In genomic region chrX:74923942-74924448, GRCh38 we compare ENCODE assay signal across 8 cellular contexts. TPM values are rescaled to one million over a fixed set of nuclear protein-coding genes. Genes with fewer than 3 reads are reported as not detected.
DNase-seq lines count a peak whose midpoint lies in the region; ATAC-seq and TF ChIP-seq lines count a peak whose summit lies in the region.

No MANE protein-coding gene starts in this region.

- peak; percentile 20 for ATAC-seq in HG03159 (IDR thresholded peaks at IDR 0.05; ENCODE audit: unreplicated experiment)
- ATAC-seq in activated T-cell treated with anti-CD3 and anti-CD28 coated beads, Interleukin-2, amount 50 U/mL, for 72 hours (replicated peaks in 1 of 2) = peak; percentile 12 to 32
- ATAC-seq in stimulated activated effector memory CD8-positive, alpha-beta T cell treated with anti-CD3 and anti-CD28 coated beads, Interleukin-12 subunit alpha, Interleukin-12 subunit beta, amount 100 ng/mL, for 72 hours = no peak
- ATAC-seq in omental fat pad (ENCODE audit: low FRiP score) = no peak

- DNase-seq in NCI-H2081 (lab: John Stamatoyannopoulos, UW) (peak; percentile 20 to 32), NCI-H2081 treated with DMSO at 0.1 percent for 48 hours (lab: John Stamatoyannopoulos, UW) (no peak), omental fat pad (ENCODE audit: low spot score) (no peak), D341Med (ENCODE audit: low spot score) (no peak)
- DNase-seq in activated T-cell treated with anti-CD3 and anti-CD28 coated beads, Interleukin-2, amount 50 U/mL, for 72 hours = peak; percentile 15
- DNase-seq in stimulated activated effector memory CD8-positive, alpha-beta T cell treated with anti-CD3 and anti-CD28 coated beads, Interleukin-12 subunit alpha, Interleukin-12 subunit beta, amount 100 ng/mL, for 72 hours (ENCODE audit: low spot score in 2 of 2) = peak in 1 of 2 donors; percentile 39

- no peak for TF ChIP-seq CTCF in omental fat pad (IDR thresholded peaks at IDR 0.05)

- H3K4me1 Mint-ChIP-seq in activated T-cell treated with anti-CD3 and anti-CD28 coated beads, Interleukin-2, amount 50 U/mL, for 72 hours (ENCODE audit: low read depth) = peaks cover 5% of the 10 kb centered on the region
- H3K4me1 Mint-ChIP-seq in stimulated activated effector memory CD8-positive, alpha-beta T cell treated with anti-CD3 and anti-CD28 coated beads, Interleukin-12 subunit alpha, Interleukin-12 subunit beta, amount 100 ng/mL, for 72 hours = peaks cover 6% of the 10 kb centered on the region

- H3K4me3 ChIP-seq in iPS-20b (ENCODE audit: low read length) = peak overlapping the region; percentile 66; the same call in 1 of the 2 replicates

- H3K27ac ChIP-seq in iPS-20b (ENCODE audit: low read length) = no peak overlapping the region

- H3K36me3 Mint-ChIP-seq in activated T-cell treated with anti-CD3 and anti-CD28 coated beads, Interleukin-2, amount 50 U/mL, for 72 hours (ENCODE audit: insufficient read depth in 2 of 2) = peaks cover 0 to 2% of the 10 kb centered on the region in 2 donors
- H3K36me3 Mint-ChIP-seq in stimulated activated effector memory CD8-positive, alpha-beta T cell treated with anti-CD3 and anti-CD28 coated beads, Interleukin-12 subunit alpha, Interleukin-12 subunit beta, amount 100 ng/mL, for 72 hours = no peaks in the 10 kb centered on the region

- peaks cover 49% of the 10 kb centered on the region for H3K27me3 ChIP-seq in iPS-20b (ENCODE audit: insufficient read depth, low read length)

- no peaks in the 10 kb centered on the region for H3K9me3 Mint-ChIP-seq in activated T-cell treated with anti-CD3 and anti-CD28 coated beads, Interleukin-2, amount 50 U/mL, for 72 hours
- H3K9me3 Mint-ChIP-seq in stimulated activated effector memory CD8-positive, alpha-beta T cell treated with anti-CD3 and anti-CD28 coated beads, Interleukin-12 subunit alpha, Interleukin-12 subunit beta, amount 100 ng/mL, for 72 hours = no peaks in the 10 kb centered on the region

- H3K27me3 Mint-ChIP-seq in activated T-cell treated with anti-CD3 and anti-CD28 coated beads, Interleukin-2, amount 50 U/mL, for 72 hours (ENCODE audit: low read depth) = peaks cover 66% of the 10 kb centered on the region

- no peak overlapping the region for H3K9ac ChIP-seq in iPS-20b (ENCODE audit: low read depth, low read length)

- no peaks in the 10 kb centered on the region for H3K36me3 ChIP-seq in iPS-20b (ENCODE audit: insufficient read depth, low read depth, low read length)

- no peak overlapping the region for H3K27ac Mint-ChIP-seq in activated T-cell treated with anti-CD3 and anti-CD28 coated beads, Interleukin-2, amount 50 U/mL, for 72 hours
- no peak overlapping the region for H3K27ac Mint-ChIP-seq in stimulated activated effector memory CD8-positive, alpha-beta T cell treated with anti-CD3 and anti-CD28 coated beads, Interleukin-12 subunit alpha, Interleukin-12 subunit beta, amount 100 ng/mL, for 72 hours

- no peaks in the 10 kb centered on the region; the same call in 1 of the 2 replicates for H3K4me1 ChIP-seq in iPS-20b (ENCODE audit: insufficient read depth, low read length)

- H3K9me3 ChIP-seq in iPS-20b (ENCODE audit: insufficient read depth, low read depth, low read length) = no peaks in the 10 kb centered on the region

- peak overlapping the region; percentile 83 to 89 for H3K4me3 Mint-ChIP-seq in activated T-cell treated with anti-CD3 and anti-CD28 coated beads, Interleukin-2, amount 50 U/mL, for 72 hours
- peak overlapping the region; percentile 82 for H3K4me3 Mint-ChIP-seq in stimulated activated effector memory CD8-positive, alpha-beta T cell treated with anti-CD3 and anti-CD28 coated beads, Interleukin-12 subunit alpha, Interleukin-12 subunit beta, amount 100 ng/mL, for 72 hours

RNA-seq across cellular contexts. Expression of gene NEXMIF, which starts 1.3 kb away (rescaled TPM):
- total RNA-seq in activated T-cell treated with anti-CD3 and anti-CD28 coated beads, Interleukin-2, amount 50 U/mL, for 72 hours = under 1 TPM; 0.24 to 0.65 TPM
- total RNA-seq in omental fat pad = 1 to 10 TPM in 1 of 4 donors, under 1 TPM in 3; 0.32 to 1.0 (median 0.65) TPM

Comparison
In these comparisons a context has a peak if more than half of its experiments do, and no peak if none do; other contexts are left out.
1. DNase-seq: peak in NCI-H2081 (2 of 2) and activated T-cell treated with anti-CD3 and anti-CD28 coated beads, Interleukin-2, amount 50 U/mL, for 72 hours (2 of 2); none in NCI-H2081 treated with DMSO at 0.1 percent for 48 hours (single experiment), omental fat pad (single experiment) and D341Med (single experiment).
2. ATAC-seq: peak in HG03159 (single experiment) and activated T-cell treated with anti-CD3 and anti-CD28 coated beads, Interleukin-2, amount 50 U/mL, for 72 hours (2 of 2); none in stimulated activated effector memory CD8-positive, alpha-beta T cell treated with anti-CD3 and anti-CD28 coated beads, Interleukin-12 subunit alpha, Interleukin-12 subunit beta, amount 100 ng/mL, for 72 hours (single experiment) and omental fat pad (single experiment).